In the genomic region with DNA sequence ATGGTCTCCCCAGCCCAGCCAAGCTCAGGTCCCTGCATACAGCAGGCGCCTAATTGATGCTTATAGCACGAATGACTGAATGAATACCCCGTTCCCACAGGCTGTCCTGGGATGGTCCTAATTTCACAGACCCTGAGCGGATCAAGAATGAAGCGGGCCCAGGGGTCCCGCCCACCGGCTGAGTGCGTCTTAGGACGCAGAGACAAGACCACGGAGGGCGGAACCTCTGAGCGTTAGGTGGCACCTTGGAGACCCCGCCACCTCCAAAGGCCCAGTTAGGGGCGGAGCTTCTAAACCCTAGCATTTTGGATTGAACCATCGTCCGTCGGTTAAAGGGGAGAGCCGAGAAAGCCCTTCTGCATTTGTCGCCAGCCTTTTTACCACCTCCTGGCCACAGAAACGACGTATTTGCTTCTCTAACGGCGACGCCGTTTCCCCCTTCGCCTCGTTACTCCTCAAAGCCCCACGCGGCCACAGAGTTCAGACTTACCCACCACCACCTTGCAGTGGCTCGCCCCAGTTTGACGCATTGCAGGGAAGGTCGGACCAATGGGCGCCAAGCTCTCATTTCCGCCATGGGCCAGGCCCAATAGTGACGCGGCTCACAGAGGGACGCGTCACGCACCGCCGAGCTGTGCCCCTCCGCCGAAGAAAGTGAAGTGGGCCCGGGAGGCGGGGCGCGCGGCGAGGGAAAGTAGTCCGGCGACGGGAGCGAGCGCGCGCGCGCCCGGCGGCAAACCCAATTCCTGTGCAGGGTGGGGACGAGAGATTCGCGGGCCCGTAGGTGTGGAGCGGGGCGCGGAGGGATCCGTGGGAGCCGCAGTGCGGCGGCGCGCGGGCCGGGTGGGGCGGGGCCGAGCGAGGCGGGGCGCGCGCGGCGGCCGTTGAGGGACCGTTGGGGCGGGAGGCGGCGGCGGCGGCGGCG, we compare ENCODE assay signal across 1 cellular context.
TF ChIP-seq lines count a peak whose summit lies in the region.

No MANE protein-coding gene starts in this region.

TF ChIP-seq in GM12878, 131 proteins besides CTCF, POLR2A, EP300 and RAD21 (continued from another document and continues in another):
- no peak; the same call in 1 of the 2 replicates for TF ChIP-seq SIN3A (IDR thresholded peaks at IDR 0.05; ENCODE audit: low read depth, low read length)
- TF ChIP-seq, protein P1, sequence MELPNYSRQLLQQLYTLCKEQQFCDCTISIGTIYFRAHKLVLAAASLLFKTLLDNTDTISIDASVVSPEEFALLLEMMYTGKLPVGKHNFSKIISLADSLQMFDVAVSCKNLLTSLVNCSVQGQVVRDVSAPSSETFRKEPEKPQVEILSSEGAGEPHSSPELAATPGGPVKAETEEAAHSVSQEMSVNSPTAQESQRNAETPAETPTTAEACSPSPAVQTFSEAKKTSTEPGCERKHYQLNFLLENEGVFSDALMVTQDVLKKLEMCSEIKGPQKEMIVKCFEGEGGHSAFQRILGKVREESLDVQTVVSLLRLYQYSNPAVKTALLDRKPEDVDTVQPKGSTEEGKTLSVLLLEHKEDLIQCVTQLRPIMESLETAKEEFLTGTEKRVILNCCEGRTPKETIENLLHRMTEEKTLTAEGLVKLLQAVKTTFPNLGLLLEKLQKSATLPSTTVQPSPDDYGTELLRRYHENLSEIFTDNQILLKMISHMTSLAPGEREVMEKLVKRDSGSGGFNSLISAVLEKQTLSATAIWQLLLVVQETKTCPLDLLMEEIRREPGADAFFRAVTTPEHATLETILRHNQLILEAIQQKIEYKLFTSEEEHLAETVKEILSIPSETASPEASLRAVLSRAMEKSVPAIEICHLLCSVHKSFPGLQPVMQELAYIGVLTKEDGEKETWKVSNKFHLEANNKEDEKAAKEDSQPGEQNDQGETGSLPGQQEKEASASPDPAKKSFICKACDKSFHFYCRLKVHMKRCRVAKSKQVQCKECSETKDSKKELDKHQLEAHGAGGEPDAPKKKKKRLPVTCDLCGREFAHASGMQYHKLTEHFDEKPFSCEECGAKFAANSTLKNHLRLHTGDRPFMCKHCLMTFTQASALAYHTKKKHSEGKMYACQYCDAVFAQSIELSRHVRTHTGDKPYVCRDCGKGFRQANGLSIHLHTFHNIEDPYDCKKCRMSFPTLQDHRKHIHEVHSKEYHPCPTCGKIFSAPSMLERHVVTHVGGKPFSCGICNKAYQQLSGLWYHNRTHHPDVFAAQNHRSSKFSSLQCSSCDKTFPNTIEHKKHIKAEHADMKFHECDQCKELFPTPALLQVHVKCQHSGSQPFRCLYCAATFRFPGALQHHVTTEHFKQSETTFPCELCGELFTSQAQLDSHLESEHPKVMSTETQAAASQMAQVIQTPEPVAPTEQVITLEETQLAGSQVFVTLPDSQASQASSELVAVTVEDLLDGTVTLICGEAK (IDR thresholded peaks at IDR 0.05; ENCODE audit: borderline replicate concordance): peak; percentile 70
- peak; percentile 93 for TF ChIP-seq ZNF217 (IDR thresholded peaks at IDR 0.05)
- no peak for TF ChIP-seq BMI1 (IDR thresholded peaks at IDR 0.05; ENCODE audit: borderline replicate concordance)
- TF ChIP-seq, protein P2, sequence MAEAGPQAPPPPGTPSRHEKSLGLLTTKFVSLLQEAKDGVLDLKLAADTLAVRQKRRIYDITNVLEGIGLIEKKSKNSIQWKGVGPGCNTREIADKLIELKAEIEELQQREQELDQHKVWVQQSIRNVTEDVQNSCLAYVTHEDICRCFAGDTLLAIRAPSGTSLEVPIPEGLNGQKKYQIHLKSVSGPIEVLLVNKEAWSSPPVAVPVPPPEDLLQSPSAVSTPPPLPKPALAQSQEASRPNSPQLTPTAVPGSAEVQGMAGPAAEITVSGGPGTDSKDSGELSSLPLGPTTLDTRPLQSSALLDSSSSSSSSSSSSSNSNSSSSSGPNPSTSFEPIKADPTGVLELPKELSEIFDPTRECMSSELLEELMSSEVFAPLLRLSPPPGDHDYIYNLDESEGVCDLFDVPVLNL (IDR thresholded peaks at IDR 0.05; ENCODE audit: low read depth, low read length): peak; percentile 41; the same call in 1 of the 2 replicates
- peak in 1 of 2 experiments; percentile 42; a peak in 1 of 4 replicates for TF ChIP-seq SRF (IDR thresholded peaks at IDR 0.05; ENCODE audit: low read depth in 2 of 2, low read length in 2 of 2)
- TF ChIP-seq, protein P3, sequence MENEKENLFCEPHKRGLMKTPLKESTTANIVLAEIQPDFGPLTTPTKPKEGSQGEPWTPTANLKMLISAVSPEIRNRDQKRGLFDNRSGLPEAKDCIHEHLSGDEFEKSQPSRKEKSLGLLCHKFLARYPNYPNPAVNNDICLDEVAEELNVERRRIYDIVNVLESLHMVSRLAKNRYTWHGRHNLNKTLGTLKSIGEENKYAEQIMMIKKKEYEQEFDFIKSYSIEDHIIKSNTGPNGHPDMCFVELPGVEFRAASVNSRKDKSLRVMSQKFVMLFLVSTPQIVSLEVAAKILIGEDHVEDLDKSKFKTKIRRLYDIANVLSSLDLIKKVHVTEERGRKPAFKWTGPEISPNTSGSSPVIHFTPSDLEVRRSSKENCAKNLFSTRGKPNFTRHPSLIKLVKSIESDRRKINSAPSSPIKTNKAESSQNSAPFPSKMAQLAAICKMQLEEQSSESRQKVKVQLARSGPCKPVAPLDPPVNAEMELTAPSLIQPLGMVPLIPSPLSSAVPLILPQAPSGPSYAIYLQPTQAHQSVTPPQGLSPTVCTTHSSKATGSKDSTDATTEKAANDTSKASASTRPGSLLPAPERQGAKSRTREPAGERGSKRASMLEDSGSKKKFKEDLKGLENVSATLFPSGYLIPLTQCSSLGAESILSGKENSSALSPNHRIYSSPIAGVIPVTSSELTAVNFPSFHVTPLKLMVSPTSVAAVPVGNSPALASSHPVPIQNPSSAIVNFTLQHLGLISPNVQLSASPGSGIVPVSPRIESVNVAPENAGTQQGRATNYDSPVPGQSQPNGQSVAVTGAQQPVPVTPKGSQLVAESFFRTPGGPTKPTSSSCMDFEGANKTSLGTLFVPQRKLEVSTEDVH (IDR thresholded peaks at IDR 0.05; ENCODE audit: low read depth, partially characterized antibody): peak; percentile 65
- peak; percentile 99 for TF ChIP-seq KLF5 (IDR thresholded peaks at IDR 0.05; ENCODE audit: partially characterized antibody)
- peak; percentile 96 for TF ChIP-seq SP1 (IDR thresholded peaks at IDR 0.05; ENCODE audit: low read depth, low read length)
- 0 out of 3 replicates have a peak, but pooled peaks of 1 of the 2 experiments have one; percentile 20 for TF ChIP-seq EGR1 (IDR thresholded peaks at IDR 0.05; ENCODE audit: borderline replicate concordance in 1 of 2, low read depth in 2 of 2, low read length in 2 of 2)
- peak; percentile 47; the same call in 1 of the 2 replicates for TF ChIP-seq POLR2AphosphoS2 (IDR thresholded peaks at IDR 0.05; ENCODE audit: low read depth, low read length)
- TF ChIP-seq YY1 (IDR thresholded peaks at IDR 0.05; ENCODE audit: low read depth, low read length): peak; percentile 75
- peak; percentile 99 for TF ChIP-seq STAT1 (conservative IDR thresholded peaks at IDR 0.05)
- TF ChIP-seq, protein P4, sequence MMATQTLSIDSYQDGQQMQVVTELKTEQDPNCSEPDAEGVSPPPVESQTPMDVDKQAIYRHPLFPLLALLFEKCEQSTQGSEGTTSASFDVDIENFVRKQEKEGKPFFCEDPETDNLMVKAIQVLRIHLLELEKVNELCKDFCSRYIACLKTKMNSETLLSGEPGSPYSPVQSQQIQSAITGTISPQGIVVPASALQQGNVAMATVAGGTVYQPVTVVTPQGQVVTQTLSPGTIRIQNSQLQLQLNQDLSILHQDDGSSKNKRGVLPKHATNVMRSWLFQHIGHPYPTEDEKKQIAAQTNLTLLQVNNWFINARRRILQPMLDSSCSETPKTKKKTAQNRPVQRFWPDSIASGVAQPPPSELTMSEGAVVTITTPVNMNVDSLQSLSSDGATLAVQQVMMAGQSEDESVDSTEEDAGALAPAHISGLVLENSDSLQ (IDR thresholded peaks at IDR 0.05): 0 out of 2 replicates have a peak, but pooled peaks have one; percentile 14
- peak; percentile 99 for TF ChIP-seq JUND (IDR thresholded peaks at IDR 0.05; ENCODE audit: low read depth, low read length)
- TF ChIP-seq, protein P5, sequence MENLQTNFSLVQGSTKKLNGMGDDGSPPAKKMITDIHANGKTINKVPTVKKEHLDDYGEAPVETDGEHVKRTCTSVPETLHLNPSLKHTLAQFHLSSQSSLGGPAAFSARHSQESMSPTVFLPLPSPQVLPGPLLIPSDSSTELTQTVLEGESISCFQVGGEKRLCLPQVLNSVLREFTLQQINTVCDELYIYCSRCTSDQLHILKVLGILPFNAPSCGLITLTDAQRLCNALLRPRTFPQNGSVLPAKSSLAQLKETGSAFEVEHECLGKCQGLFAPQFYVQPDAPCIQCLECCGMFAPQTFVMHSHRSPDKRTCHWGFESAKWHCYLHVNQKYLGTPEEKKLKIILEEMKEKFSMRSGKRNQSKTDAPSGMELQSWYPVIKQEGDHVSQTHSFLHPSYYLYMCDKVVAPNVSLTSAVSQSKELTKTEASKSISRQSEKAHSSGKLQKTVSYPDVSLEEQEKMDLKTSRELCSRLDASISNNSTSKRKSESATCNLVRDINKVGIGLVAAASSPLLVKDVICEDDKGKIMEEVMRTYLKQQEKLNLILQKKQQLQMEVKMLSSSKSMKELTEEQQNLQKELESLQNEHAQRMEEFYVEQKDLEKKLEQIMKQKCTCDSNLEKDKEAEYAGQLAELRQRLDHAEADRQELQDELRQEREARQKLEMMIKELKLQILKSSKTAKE (IDR thresholded peaks at IDR 0.05; ENCODE audit: low read depth, poor library complexity, severe bottlenecking): peak; percentile 96
- peak; percentile 45; the same call in 1 of the 2 replicates for TF ChIP-seq CBFB (IDR thresholded peaks at IDR 0.05; ENCODE audit: low read depth)
- TF ChIP-seq HDAC6 (IDR thresholded peaks at IDR 0.05; ENCODE audit: unreplicated experiment): no peak
- TF ChIP-seq MEF2A (IDR thresholded peaks at IDR 0.05; ENCODE audit: insufficient read depth, low read depth, low read length): 0 out of 2 replicates have a peak, but pooled peaks have one; percentile 63
- TF ChIP-seq CBX3 (IDR thresholded peaks at IDR 0.05; ENCODE audit: borderline replicate concordance, low read depth): no peak
- TF ChIP-seq ZNF207 (IDR thresholded peaks at IDR 0.05; ENCODE audit: borderline replicate concordance): peak; percentile 100
- TF ChIP-seq IRF4 (IDR thresholded peaks at IDR 0.05; ENCODE audit: low read depth, low read length): no peak
- TF ChIP-seq MTA3 (IDR thresholded peaks at IDR 0.05; ENCODE audit: borderline replicate concordance, low read length): no peak
- no peak for TF ChIP-seq SMAD5 (IDR thresholded peaks at IDR 0.05; ENCODE audit: low read depth)
- peak; percentile 87 for TF ChIP-seq RELA (IDR thresholded peaks at IDR 0.05; ENCODE audit: borderline replicate concordance, partially characterized antibody)
- TF ChIP-seq, protein P6, sequence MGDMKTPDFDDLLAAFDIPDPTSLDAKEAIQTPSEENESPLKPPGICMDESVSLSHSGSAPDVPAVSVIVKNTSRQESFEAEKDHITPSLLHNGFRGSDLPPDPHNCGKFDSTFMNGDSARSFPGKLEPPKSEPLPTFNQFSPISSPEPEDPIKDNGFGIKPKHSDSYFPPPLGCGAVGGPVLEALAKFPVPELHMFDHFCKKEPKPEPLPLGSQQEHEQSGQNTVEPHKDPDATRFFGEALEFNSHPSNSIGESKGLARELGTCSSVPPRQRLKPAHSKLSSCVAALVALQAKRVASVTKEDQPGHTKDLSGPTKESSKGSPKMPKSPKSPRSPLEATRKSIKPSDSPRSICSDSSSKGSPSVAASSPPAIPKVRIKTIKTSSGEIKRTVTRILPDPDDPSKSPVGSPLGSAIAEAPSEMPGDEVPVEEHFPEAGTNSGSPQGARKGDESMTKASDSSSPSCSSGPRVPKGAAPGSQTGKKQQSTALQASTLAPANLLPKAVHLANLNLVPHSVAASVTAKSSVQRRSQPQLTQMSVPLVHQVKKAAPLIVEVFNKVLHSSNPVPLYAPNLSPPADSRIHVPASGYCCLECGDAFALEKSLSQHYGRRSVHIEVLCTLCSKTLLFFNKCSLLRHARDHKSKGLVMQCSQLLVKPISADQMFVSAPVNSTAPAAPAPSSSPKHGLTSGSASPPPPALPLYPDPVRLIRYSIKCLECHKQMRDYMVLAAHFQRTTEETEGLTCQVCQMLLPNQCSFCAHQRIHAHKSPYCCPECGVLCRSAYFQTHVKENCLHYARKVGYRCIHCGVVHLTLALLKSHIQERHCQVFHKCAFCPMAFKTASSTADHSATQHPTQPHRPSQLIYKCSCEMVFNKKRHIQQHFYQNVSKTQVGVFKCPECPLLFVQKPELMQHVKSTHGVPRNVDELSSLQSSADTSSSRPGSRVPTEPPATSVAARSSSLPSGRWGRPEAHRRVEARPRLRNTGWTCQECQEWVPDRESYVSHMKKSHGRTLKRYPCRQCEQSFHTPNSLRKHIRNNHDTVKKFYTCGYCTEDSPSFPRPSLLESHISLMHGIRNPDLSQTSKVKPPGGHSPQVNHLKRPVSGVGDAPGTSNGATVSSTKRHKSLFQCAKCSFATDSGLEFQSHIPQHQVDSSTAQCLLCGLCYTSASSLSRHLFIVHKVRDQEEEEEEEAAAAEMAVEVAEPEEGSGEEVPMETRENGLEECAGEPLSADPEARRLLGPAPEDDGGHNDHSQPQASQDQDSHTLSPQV (IDR thresholded peaks at IDR 0.05): no peak
- TF ChIP-seq TCF12 (IDR thresholded peaks at IDR 0.05; ENCODE audit: low read depth, low read length): no peak
- peak; percentile 99 for TF ChIP-seq RB1 (IDR thresholded peaks at IDR 0.05; ENCODE audit: borderline replicate concordance)
- peak; percentile 88 for TF ChIP-seq SREBF2 (IDR thresholded peaks at IDR 0.05; ENCODE audit: low read length)
- TF ChIP-seq STAT3 (IDR thresholded peaks at IDR 0.05; ENCODE audit: low read depth, low read length): no peak
- no peak for TF ChIP-seq NFXL1 (IDR thresholded peaks at IDR 0.05; ENCODE audit: borderline replicate concordance)
- TF ChIP-seq, protein P7, sequence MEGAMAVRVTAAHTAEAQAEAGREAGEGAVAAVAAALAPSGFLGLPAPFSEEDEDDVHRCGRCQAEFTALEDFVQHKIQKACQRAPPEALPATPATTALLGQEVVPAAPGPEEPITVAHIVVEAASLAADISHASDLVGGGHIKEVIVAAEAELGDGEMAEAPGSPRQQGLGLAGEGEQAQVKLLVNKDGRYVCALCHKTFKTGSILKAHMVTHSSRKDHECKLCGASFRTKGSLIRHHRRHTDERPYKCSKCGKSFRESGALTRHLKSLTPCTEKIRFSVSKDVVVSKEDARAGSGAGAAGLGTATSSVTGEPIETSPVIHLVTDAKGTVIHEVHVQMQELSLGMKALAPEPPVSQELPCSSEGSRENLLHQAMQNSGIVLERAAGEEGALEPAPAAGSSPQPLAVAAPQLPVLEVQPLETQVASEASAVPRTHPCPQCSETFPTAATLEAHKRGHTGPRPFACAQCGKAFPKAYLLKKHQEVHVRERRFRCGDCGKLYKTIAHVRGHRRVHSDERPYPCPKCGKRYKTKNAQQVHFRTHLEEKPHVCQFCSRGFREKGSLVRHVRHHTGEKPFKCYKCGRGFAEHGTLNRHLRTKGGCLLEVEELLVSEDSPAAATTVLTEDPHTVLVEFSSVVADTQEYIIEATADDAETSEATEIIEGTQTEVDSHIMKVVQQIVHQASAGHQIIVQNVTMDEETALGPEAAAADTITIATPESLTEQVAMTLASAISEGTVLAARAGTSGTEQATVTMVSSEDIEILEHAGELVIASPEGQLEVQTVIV (IDR thresholded peaks at IDR 0.05; ENCODE audit: borderline replicate concordance, partially characterized antibody): peak; percentile 92
- no peak for TF ChIP-seq PAX8 (IDR thresholded peaks at IDR 0.05)
- TF ChIP-seq, protein P8, sequence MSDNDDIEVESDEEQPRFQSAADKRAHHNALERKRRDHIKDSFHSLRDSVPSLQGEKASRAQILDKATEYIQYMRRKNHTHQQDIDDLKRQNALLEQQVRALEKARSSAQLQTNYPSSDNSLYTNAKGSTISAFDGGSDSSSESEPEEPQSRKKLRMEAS (IDR thresholded peaks at IDR 0.05; ENCODE audit: low read depth, low read length): peak; percentile 78; the same call in 1 of the 2 replicates
- no peak for TF ChIP-seq FOXM1 (IDR thresholded peaks at IDR 0.05; ENCODE audit: low read depth, low read length)
- TF ChIP-seq GABPA (IDR thresholded peaks at IDR 0.05; ENCODE audit: low read depth): no peak
- TF ChIP-seq BRCA1 (IDR thresholded peaks at IDR 0.05; ENCODE audit: low read depth, low read length): 0 out of 2 replicates have a peak, but pooled peaks have one; percentile 8
- TF ChIP-seq FOXK2 (IDR thresholded peaks at IDR 0.05): peak; percentile 99
